In genomic region chr15:101150723-101151040, GRCh38 we compare ENCODE assay signal across 25 cellular contexts.
DNase-seq lines count a peak whose midpoint lies in the region; ATAC-seq, FAIRE-seq and TF ChIP-seq lines count a peak whose summit lies in the region.
"Had no signal": no experiment of that assay in that cellular context is flagged by ENCODE, and none has a peak within 500 bp of the region (broad histone marks: within the 10 kb centered on the region; RNA-seq: fewer than 3 reads in every experiment).

No MANE protein-coding gene starts in this region.

- H3K36me3 ChIP-seq in BLaER1 treated with 17β-estradiol and CSF1 and Interleukin-3, amounts not matched to agents 10 nM and 100 nM: no peaks in the 10 kb centered on the region
- H3K36me3 ChIP-seq in RWPE2 (ENCODE audit: low read depth) (no peaks in the 10 kb centered on the region), neutrophil (no peaks in the 10 kb centered on the region)

- CTCF ChIA-PET in RWPE1 (lab: Yijun Ruan, JAX): no interaction called here

- POLR2A ChIA-PET in RWPE1 (lab: Yijun Ruan, JAX; ENCODE audit: low non-redundant PET): no interaction called here

- no peak for ATAC-seq in RWPE2 (ENCODE audit: low read depth)
- ATAC-seq: A549, HepG2, Right ventricle myocardium inferior, T-cell had no signal

- no peak for TF ChIP-seq POLR2A in GM12891 (IDR thresholded peaks at IDR 0.05; ENCODE audit: low read depth, low read length)

- H3K27ac ChIP-seq in BLaER1 treated with 17β-estradiol and CSF1 and Interleukin-3, amounts not matched to agents 10 nM and 100 nM: peak overlapping the region in 1 of 11 experiments; percentile 5; a peak in 2 of 22 replicates
- H3K27ac ChIP-seq in RWPE2 (ENCODE audit: poor library complexity, severe bottlenecking): peak overlapping the region; percentile 59
- H3K27ac ChIP-seq in neutrophil: peak overlapping the region; percentile 96
- no peak overlapping the region for H3K27ac ChIP-seq in RWPE1
- H3K27ac ChIP-seq: A549, C4-2B had no signal

- no peaks in the 10 kb centered on the region for H4K20me1 ChIP-seq in BLaER1 treated with 17β-estradiol and CSF1 and Interleukin-3, amounts not matched to agents 10 nM and 100 nM

- no peaks in the 10 kb centered on the region for H3K27me3 ChIP-seq in BLaER1 treated with 17β-estradiol and CSF1 and Interleukin-3, amounts not matched to agents 10 nM and 100 nM
- H3K27me3 ChIP-seq in RWPE2 (ENCODE audit: insufficient read depth, poor library complexity, severe bottlenecking) (no peaks in the 10 kb centered on the region), neutrophil (no peaks in the 10 kb centered on the region)

- DNase-seq in GM12891 (ENCODE audit: insufficient read length, low spot score) (no peak), RWPE2 (ENCODE audit: low spot score) (peak; percentile 30), NCI-H1105 treated with DMSO at 0.1 percent for 48 hours (lab: John Stamatoyannopoulos, UW) (no peak), RWPE1 (ENCODE audit: low spot score) (no peak), mesenteric fat pad (ENCODE audit: low spot score) (no peak)
- DNase-seq: AML-193, DMS 273 treated with DMSO at 0.1 percent for 48 hours, DMS79, GF-D8, H7, NCI-H1092, NCI-H1436, NCI-H187, NCI-H2171 treated with DMSO at 0.1 percent for 48 hours, NCI-H345, NCI-H524, NCI-H748 treated with DMSO at 0.1 percent for 48 hours, T-cell had no signal

- H3K4me2 ChIP-seq in BLaER1 treated with 17β-estradiol and CSF1 and Interleukin-3, amounts not matched to agents 10 nM and 100 nM: peak overlapping the region; percentile 75 to 91 (median 86)
- H3K4me2 ChIP-seq: A549 had no signal

- TF ChIP-seq CTCF in RWPE2 (IDR thresholded peaks at IDR 0.05; ENCODE audit: poor library complexity, severe bottlenecking): no peak
- TF ChIP-seq CTCF in neutrophil (IDR thresholded peaks at IDR 0.05): no peak
- TF ChIP-seq CTCF in RWPE1 (conservative IDR thresholded peaks at IDR 0.05; ENCODE audit: low read depth): no peak

- no peak overlapping the region for H3K9ac ChIP-seq in BLaER1 treated with 17β-estradiol and CSF1 and Interleukin-3, amounts not matched to agents 10 nM and 100 nM

- FAIRE-seq in GM12891 (lab: Jason Lieb, UNC): peak; percentile 50
- FAIRE-seq: A549, HepG2, RCC 7860 had no signal

- 0 out of 22 replicates have a peak, but pooled peaks cover 0 to under 1% (median 0%) of the 10 kb centered on the region in 11 experiments for H3K9me3 ChIP-seq in BLaER1 treated with 17β-estradiol and CSF1 and Interleukin-3, amounts not matched to agents 10 nM and 100 nM (replicated peaks in 1 of 11)
- no peaks in the 10 kb centered on the region for H3K9me3 ChIP-seq in RWPE2 (ENCODE audit: severe bottlenecking)
- H3K9me3 ChIP-seq in neutrophil: no peaks in the 10 kb centered on the region
- H3K9me3 ChIP-seq: A549 had no signal

- peaks cover 41 to 80% (median 75%) of the 10 kb centered on the region in 10 experiments for H3K4me1 ChIP-seq in BLaER1 treated with 17β-estradiol and CSF1 and Interleukin-3, amounts not matched to agents 10 nM and 100 nM
- H3K4me1 ChIP-seq in RWPE2 (ENCODE audit: insufficient read depth, poor library complexity, severe bottlenecking) (peaks cover 11% of the 10 kb centered on the region), neutrophil (ENCODE audit: control insufficient read depth in 1 of 2, insufficient read depth in 1 of 2, low read depth in 1 of 2, low read length in 1 of 2) (peaks cover 43 to 49% of the 10 kb centered on the region in 2 experiments)
- H3K4me1 ChIP-seq: A549 had no signal

- no peak overlapping the region for H3K4me3 ChIP-seq in BLaER1 treated with 17β-estradiol and CSF1 and Interleukin-3, amounts not matched to agents 10 nM and 100 nM
- no peak overlapping the region for H3K4me3 ChIP-seq in RWPE2 (ENCODE audit: severe bottlenecking)
- H3K4me3 ChIP-seq in neutrophil (ENCODE audit: low read depth in 1 of 2, low read length in 1 of 2): peak overlapping the region in 1 of 2 experiments; percentile 17
- H3K4me3 ChIP-seq: A549 had no signal

TF ChIP-seq in GM12891, 5 proteins besides CTCF, POLR2A, EP300 and RAD21:
- TF ChIP-seq PAX5 (IDR thresholded peaks at IDR 0.05; ENCODE audit: insufficient read depth, low read length, severe bottlenecking) (no peak), POLR2AphosphoS5 (IDR thresholded peaks at IDR 0.05; ENCODE audit: low read depth, low read length) (no peak), TAF1 (IDR thresholded peaks at IDR 0.05; ENCODE audit: low read depth, low read length) (no peak), SPI1 (IDR thresholded peaks at IDR 0.05; ENCODE audit: low read depth, low read length) (no peak)
